In genomic region chr3:130179353-130179965, GRCh38 we compare ENCODE assay signal across 8 cellular contexts.
DNase-seq lines count a peak whose midpoint lies in the region; ATAC-seq and TF ChIP-seq lines count a peak whose summit lies in the region.
"Not testable (repeated sequence)": the region's sequence is repeated elsewhere in the genome, so short reads cannot be mapped to it uniquely, and the experiment has no call there.

No MANE protein-coding gene starts in this region.

- peak overlapping the region; percentile 87 for H3K4me3 Mint-ChIP-seq in CD8-positive, alpha-beta T cell
- H3K4me3 Mint-ChIP-seq in activated T-helper 2 cell treated with anti-CD3 and anti-CD28 coated beads, Interferon-gamma antibody, Interleukin-2, Interleukin-4, amounts not matched to agents 10 μg/mL and 5 μg/mL and 100 μg/mL, durations not matched to agents 14 hours and 24 hours and 36 hours (ENCODE audit: low read depth) = peak overlapping the region; percentile 71

- peaks cover 13% of the 10 kb centered on the region for H3K4me1 ChIP-seq in CD8-positive, alpha-beta T cell (ENCODE audit: insufficient read depth, low read length)
- not testable (repeated sequence) for H3K4me1 ChIP-seq in duodenal mucosa (ENCODE audit: control insufficient read depth in 1 of 2, insufficient read depth in 2 of 2, low read length in 2 of 2); sigmoid colon

- not testable (repeated sequence) for TF ChIP-seq POLR2A in sigmoid colon (IDR thresholded peaks at IDR 0.05)

- peaks cover 19% of the 10 kb centered on the region for H3K4me1 Mint-ChIP-seq in CD8-positive, alpha-beta T cell (ENCODE audit: low read depth)
- H3K4me1 Mint-ChIP-seq in activated T-helper 2 cell treated with anti-CD3 and anti-CD28 coated beads, Interferon-gamma antibody, Interleukin-2, Interleukin-4, amounts not matched to agents 10 μg/mL and 5 μg/mL and 100 μg/mL, durations not matched to agents 14 hours and 24 hours and 36 hours (ENCODE audit: low read depth) = peaks cover 24% of the 10 kb centered on the region

- intact Hi-C loops in CD8-positive, alpha-beta T cell (cut with DNase I, micrococcal nuclease); activated T-helper 2 cell treated with anti-CD3 and anti-CD28 coated beads, Interferon-gamma antibody, Interleukin-2, Interleukin-4, amounts not matched to agents 10 μg/mL and 5 μg/mL and 100 μg/mL, durations not matched to agents 14 hours and 24 hours and 36 hours (cut with micrococcal nuclease); sigmoid colon (cut with DNase I): not testable (repeated sequence)

- TF ChIP-seq EP300 in sigmoid colon (IDR thresholded peaks at IDR 0.05) = not testable (repeated sequence)

- not testable (repeated sequence) for ATAC-seq in CD8-positive, alpha-beta T cell

- not testable (repeated sequence) for H3K36me3 ChIP-seq in CD8-positive, alpha-beta T cell (ENCODE audit: insufficient read depth, low read length); duodenal mucosa (ENCODE audit: control insufficient read depth in 1 of 2, insufficient read depth in 2 of 2, low read length in 2 of 2); sigmoid colon

- peak overlapping the region in 1 of 2 donors; percentile 32 for H3K9ac ChIP-seq in duodenal mucosa (ENCODE audit: low read depth in 1 of 2, low read length in 2 of 2)

- POLR2A ChIA-PET in CD8-positive, alpha-beta T cell (lab: Charles Lee) = interaction anchor here (0.6 kb wide), 1 partner anchor 557 kb away, joined by 3 read pairs; no protein-coding TSS in a partner anchor

- H3K36me3 Mint-ChIP-seq in CD8-positive, alpha-beta T cell; activated T-helper 2 cell treated with anti-CD3 and anti-CD28 coated beads, Interferon-gamma antibody, Interleukin-2, Interleukin-4, amounts not matched to agents 10 μg/mL and 5 μg/mL and 100 μg/mL, durations not matched to agents 14 hours and 24 hours and 36 hours (ENCODE audit: low read depth): not testable (repeated sequence)

- peak overlapping the region; percentile 95 for H3K27ac Mint-ChIP-seq in CD8-positive, alpha-beta T cell
- peak overlapping the region; percentile 74 for H3K27ac Mint-ChIP-seq in activated T-helper 2 cell treated with anti-CD3 and anti-CD28 coated beads, Interferon-gamma antibody, Interleukin-2, Interleukin-4, amounts not matched to agents 10 μg/mL and 5 μg/mL and 100 μg/mL, durations not matched to agents 14 hours and 24 hours and 36 hours

- peak overlapping the region; percentile 67 for H3K27ac ChIP-seq in CD8-positive, alpha-beta T cell (ENCODE audit: low read depth, low read length)
- not testable (repeated sequence) for H3K27ac ChIP-seq in duodenal mucosa (ENCODE audit: low read depth, low read length); sigmoid colon

- peak; percentile 31 to 70 (median 40) for DNase-seq in CD8-positive, alpha-beta T cell
- DNase-seq in M059J (ENCODE audit: low read depth) (peak; percentile 1), T-helper 22 cell (ENCODE audit: low read depth) (peak; percentile 7), left kidney (ENCODE audit: low read depth, low spot score) (peak; percentile 26)
- DNase-seq in activated T-helper 2 cell treated with anti-CD3 and anti-CD28 coated beads, Interferon-gamma antibody, Interleukin-2, Interleukin-4, amounts not matched to agents 10 μg/mL and 5 μg/mL and 100 μg/mL, durations not matched to agents 14 hours and 24 hours and 36 hours (ENCODE audit: low spot score) = peak; percentile 48
- not testable (repeated sequence) for DNase-seq in sigmoid colon
- peak in 5 of 6 experiments; percentile 2 to 62 (median 60) for DNase-seq in stimulated activated naive CD4-positive, alpha-beta T cell (lab: John Stamatoyannopoulos, UW)

- H3K27me3 Mint-ChIP-seq in CD8-positive, alpha-beta T cell (ENCODE audit: low read depth) = not testable (repeated sequence)
- peaks cover 12% of the 10 kb centered on the region for H3K27me3 Mint-ChIP-seq in activated T-helper 2 cell treated with anti-CD3 and anti-CD28 coated beads, Interferon-gamma antibody, Interleukin-2, Interleukin-4, amounts not matched to agents 10 μg/mL and 5 μg/mL and 100 μg/mL, durations not matched to agents 14 hours and 24 hours and 36 hours (ENCODE audit: low read depth)

- not testable (repeated sequence) for TF ChIP-seq CTCF in CD8-positive, alpha-beta T cell (IDR thresholded peaks at IDR 0.05); sigmoid colon (IDR thresholded peaks at IDR 0.05)

- not testable (repeated sequence) for H3K9me3 Mint-ChIP-seq in CD8-positive, alpha-beta T cell; activated T-helper 2 cell treated with anti-CD3 and anti-CD28 coated beads, Interferon-gamma antibody, Interleukin-2, Interleukin-4, amounts not matched to agents 10 μg/mL and 5 μg/mL and 100 μg/mL, durations not matched to agents 14 hours and 24 hours and 36 hours

- H3K9me3 ChIP-seq in CD8-positive, alpha-beta T cell (ENCODE audit: low read length); duodenal mucosa (ENCODE audit: control insufficient read depth in 1 of 2, low read length in 2 of 2); sigmoid colon: not testable (repeated sequence)

- H3K27me3 ChIP-seq in CD8-positive, alpha-beta T cell (ENCODE audit: insufficient read depth, low read length); duodenal mucosa (ENCODE audit: control insufficient read depth in 1 of 2, insufficient read depth in 2 of 2, low read length in 2 of 2); sigmoid colon: not testable (repeated sequence)

- H3K4me3 ChIP-seq in CD8-positive, alpha-beta T cell (ENCODE audit: low read depth, low read length) = peak overlapping the region; percentile 49
- H3K4me3 ChIP-seq in duodenal mucosa (ENCODE audit: low read depth in 1 of 2, low read length in 2 of 2) (peak overlapping the region; percentile 35 to 75), sigmoid colon (peak overlapping the region in 3 of 4 donors; percentile 16 to 30 (median 21))

- CTCF ChIA-PET in CD8-positive, alpha-beta T cell (lab: Charles Lee) = not testable (repeated sequence)

- 0 to 15% methylated on average over 11 of the region's 11 CpGs for WGBS in sigmoid colon, 2 donors
